19 cellular contexts compared by ENCODE assay signal in the genomic region with DNA sequence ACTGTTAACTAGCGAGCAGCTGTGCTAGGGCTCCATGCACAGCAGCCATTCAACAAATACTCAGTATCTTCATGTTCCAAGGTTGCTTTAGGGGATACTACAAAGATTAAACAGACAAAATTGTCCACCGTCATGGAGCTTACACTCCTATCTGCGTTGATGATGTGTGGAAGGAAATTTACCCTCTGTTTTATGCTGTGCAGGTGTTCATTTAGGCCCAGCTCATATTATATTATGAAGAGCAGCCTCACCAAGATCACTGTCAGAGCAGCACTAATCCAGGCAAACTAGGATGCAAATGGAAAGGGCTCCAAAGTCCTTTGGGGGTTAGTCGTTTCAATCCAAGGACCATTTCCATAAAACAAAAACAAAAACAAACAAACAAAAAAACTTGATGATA. TPM values are rescaled to one million over a fixed set of nuclear protein-coding genes. Genes with fewer than 3 reads are reported as not detected.
A peak's percentile ranks its signal among the peaks of the same experiment; 100 is the strongest.
DNase-seq lines count a peak whose midpoint lies in the region; ATAC-seq and TF ChIP-seq lines count a peak whose summit lies in the region.
"Had no signal": no experiment of that assay in that cellular context is flagged by ENCODE, and none has a peak within 500 bp of the region (broad histone marks: within the 10 kb centered on the region; RNA-seq: fewer than 3 reads in every experiment).

No MANE protein-coding gene starts in this region.

- H3K4me1 Mint-ChIP-seq in CD8-positive, alpha-beta T cell (ENCODE audit: low read depth), result peaks cover 90% of the 10 kb centered on the region
- H3K4me1 Mint-ChIP-seq in activated CD4-positive, alpha-beta memory T cell treated with anti-CD3 and anti-CD28 coated beads, Interleukin-2, amount 10 ng/mL, durations not matched to agents 7 days and 5 days, result peaks cover 93% of the 10 kb centered on the region
- peaks cover 62 to 99% (median 97%) of the 10 kb centered on the region in 7 donors for H3K4me1 Mint-ChIP-seq in naive thymus-derived CD4-positive, alpha-beta T cell

- no peak for TF ChIP-seq CTCF in CD8-positive, alpha-beta T cell (IDR thresholded peaks at IDR 0.05)

- H3K4me3 Mint-ChIP-seq in CD8-positive, alpha-beta T cell, result no peak overlapping the region
- H3K4me3 Mint-ChIP-seq in activated CD4-positive, alpha-beta memory T cell treated with anti-CD3 and anti-CD28 coated beads, Interleukin-2, amount 10 ng/mL, durations not matched to agents 7 days and 5 days, result peak overlapping the region; percentile 46
- H3K4me3 Mint-ChIP-seq in naive thymus-derived CD4-positive, alpha-beta T cell, result peak overlapping the region in 6 of 10 donors; percentile 4 to 77 (median 60)

- POLR2A ChIA-PET in CD8-positive, alpha-beta T cell (lab: Charles Lee), result interaction anchor here (1.5 to 2.8 kb wide), 2 partner anchors 23 to 76 kb away, joined by 3 to 10 read pairs; no protein-coding TSS in a partner anchor
- POLR2A ChIA-PET in activated CD4-positive, alpha-beta memory T cell treated with anti-CD3 and anti-CD28 coated beads, Interleukin-2, amount 10 ng/mL, durations not matched to agents 7 days and 5 days (lab: Charles Lee), result interaction anchor here (3.3 to 17.1 kb wide), 3 partner anchors 14 to 71 kb away, joined by 22 to 444 read pairs (median 364); partner anchors contain the start of gene WIPF1
- POLR2A ChIA-PET in naive thymus-derived CD4-positive, alpha-beta T cell (lab: Charles Lee), result interaction anchor here (0.7 to 13.0 kb wide), 6 partner anchors 13 to 118 kb away, joined by 3 to 102 read pairs (median 4); partner anchors contain the start of gene WIPF1

- H3K36me3 Mint-ChIP-seq in CD8-positive, alpha-beta T cell, result peaks cover 54% of the 10 kb centered on the region
- H3K36me3 Mint-ChIP-seq in activated CD4-positive, alpha-beta memory T cell treated with anti-CD3 and anti-CD28 coated beads, Interleukin-2, amount 10 ng/mL, durations not matched to agents 7 days and 5 days (ENCODE audit: low read depth), result peaks cover 76% of the 10 kb centered on the region
- H3K36me3 Mint-ChIP-seq in naive thymus-derived CD4-positive, alpha-beta T cell, result peaks cover 0 to 51% (median 10%) of the 10 kb centered on the region in 5 donors

- no peak overlapping the region for H3K4me3 ChIP-seq in CD8-positive, alpha-beta T cell (ENCODE audit: low read depth, low read length)
- no peak overlapping the region for H3K4me3 ChIP-seq in naive thymus-derived CD4-positive, alpha-beta T cell (ENCODE audit: low read length)
- H3K4me3 ChIP-seq: adrenal gland, BLaER1, esophagus muscularis mucosa, left ventricle myocardium inferior had no signal

- peaks cover 66% of the 10 kb centered on the region for H3K4me1 ChIP-seq in CD8-positive, alpha-beta T cell (ENCODE audit: insufficient read depth, low read length)
- peaks cover 47 to 55% of the 10 kb centered on the region in 2 donors for H3K4me1 ChIP-seq in naive thymus-derived CD4-positive, alpha-beta T cell (ENCODE audit: control insufficient read depth in 2 of 2, insufficient read depth in 2 of 2, low read length in 2 of 2)

- no peaks in the 10 kb centered on the region for H3K36me3 ChIP-seq in CD8-positive, alpha-beta T cell (ENCODE audit: insufficient read depth, low read length)
- H3K36me3 ChIP-seq in naive thymus-derived CD4-positive, alpha-beta T cell (ENCODE audit: control insufficient read depth in 2 of 3, insufficient read depth in 3 of 3, low read length in 3 of 3), result peaks cover 0 to 10% (median 0%) of the 10 kb centered on the region in 3 experiments
- H3K36me3 ChIP-seq: adrenal gland, BLaER1, esophagus muscularis mucosa, left ventricle myocardium inferior had no signal

- no peak overlapping the region for H3K27ac ChIP-seq in CD8-positive, alpha-beta T cell (ENCODE audit: low read depth, low read length)
- peak overlapping the region; percentile 75 for H3K27ac ChIP-seq in naive thymus-derived CD4-positive, alpha-beta T cell (ENCODE audit: low read depth, low read length)
- no peak overlapping the region for H3K27ac ChIP-seq in caudate nucleus (ENCODE audit: low read depth, low read length)
- H3K27ac ChIP-seq: adrenal gland, BLaER1, esophagus muscularis mucosa, left ventricle myocardium inferior, RWPE1 had no signal

- intact Hi-C loops in CD8-positive, alpha-beta T cell (cut with DNase I, micrococcal nuclease), result no loop called here
- intact Hi-C loops in naive thymus-derived CD4-positive, alpha-beta T cell (cut with micrococcal nuclease), result no loop called here

- H3K9me3 Mint-ChIP-seq in CD8-positive, alpha-beta T cell, result no peaks in the 10 kb centered on the region
- no peaks in the 10 kb centered on the region for H3K9me3 Mint-ChIP-seq in activated CD4-positive, alpha-beta memory T cell treated with anti-CD3 and anti-CD28 coated beads, Interleukin-2, amount 10 ng/mL, durations not matched to agents 7 days and 5 days
- no peaks in the 10 kb centered on the region for H3K9me3 Mint-ChIP-seq in naive thymus-derived CD4-positive, alpha-beta T cell

- no peaks in the 10 kb centered on the region for H3K27me3 ChIP-seq in CD8-positive, alpha-beta T cell (ENCODE audit: insufficient read depth, low read length)
- no peaks in the 10 kb centered on the region for H3K27me3 ChIP-seq in naive thymus-derived CD4-positive, alpha-beta T cell (ENCODE audit: control insufficient read depth in 2 of 2, insufficient read depth in 2 of 2, low read length in 2 of 2)
- H3K27me3 ChIP-seq: adrenal gland, BLaER1, esophagus muscularis mucosa had no signal

- no peaks in the 10 kb centered on the region for H3K27me3 Mint-ChIP-seq in CD8-positive, alpha-beta T cell (ENCODE audit: low read depth)
- H3K27me3 Mint-ChIP-seq in activated CD4-positive, alpha-beta memory T cell treated with anti-CD3 and anti-CD28 coated beads, Interleukin-2, amount 10 ng/mL, durations not matched to agents 7 days and 5 days, result no peaks in the 10 kb centered on the region
- H3K27me3 Mint-ChIP-seq in naive thymus-derived CD4-positive, alpha-beta T cell, result no peaks in the 10 kb centered on the region

- CTCF ChIA-PET in CD8-positive, alpha-beta T cell (lab: Charles Lee), result interaction anchor here (1.1 to 22.2 kb wide), 4 partner anchors 13 to 77 kb away, joined by 6 to 289 read pairs (median 46); partner anchors contain the start of gene WIPF1
- CTCF ChIA-PET in activated CD4-positive, alpha-beta memory T cell treated with anti-CD3 and anti-CD28 coated beads, Interleukin-2, amount 10 ng/mL, durations not matched to agents 7 days and 5 days (lab: Charles Lee), result interaction anchor here (0.9 to 15.3 kb wide), 4 partner anchors 17 to 138 kb away, joined by 3 to 162 read pairs (median 14); no protein-coding TSS in a partner anchor
- CTCF ChIA-PET in naive thymus-derived CD4-positive, alpha-beta T cell (lab: Charles Lee), result interaction anchor here (0.5 to 21.2 kb wide), 3 partner anchors 13 to 98 kb away, joined by 3 to 223 read pairs (median 4); partner anchors contain the start of gene WIPF1

- H3K9me3 ChIP-seq in CD8-positive, alpha-beta T cell (ENCODE audit: low read length), result no peaks in the 10 kb centered on the region
- no peaks in the 10 kb centered on the region for H3K9me3 ChIP-seq in naive thymus-derived CD4-positive, alpha-beta T cell (ENCODE audit: control insufficient read depth in 2 of 3, low read length in 3 of 3)
- H3K9me3 ChIP-seq: adrenal gland, BLaER1, esophagus muscularis mucosa, left ventricle myocardium inferior had no signal

- no peak for DNase-seq in CD8-positive, alpha-beta T cell
- DNase-seq in activated CD4-positive, alpha-beta memory T cell treated with anti-CD3 and anti-CD28 coated beads, Interleukin-2, amount 10 ng/mL, durations not matched to agents 7 days and 5 days, result no peak
- DNase-seq in naive thymus-derived CD4-positive, alpha-beta T cell, result no peak
- DNase-seq in NCI-H1436 treated with DMSO at 0.1 percent for 48 hours (lab: John Stamatoyannopoulos, UW), result no peak
- no peak for DNase-seq in stimulated activated CD4-positive, alpha-beta T cell treated with anti-CD3 and anti-CD28 coated beads, Interleukin-1b, Interleukin-23, amount 100 ng/mL, for 48 hours
- no peak for DNase-seq in caudate nucleus (lab: John Stamatoyannopoulos, UW)
- DNase-seq: adrenal gland; KG1; left ventricle myocardium inferior; NCI-H1930; NCI-H69; right cardiac atrium; stimulated activated CD4-positive, alpha-beta T cell treated with anti-CD3 and anti-CD28 coated beads, Interleukin-4, amount 100 ng/mL, for 4 hours; stimulated activated naive CD4-positive, alpha-beta T cell had no signal

- no peak for ATAC-seq in CD8-positive, alpha-beta T cell
- ATAC-seq in GM21723 (IDR thresholded peaks at IDR 0.05; ENCODE audit: unreplicated experiment) (peak; percentile 11), HG03457 (IDR thresholded peaks at IDR 0.05; ENCODE audit: unreplicated experiment) (no peak)
- ATAC-seq in naive thymus-derived CD4-positive, alpha-beta T cell, result no peak
- ATAC-seq: right cardiac atrium had no signal

- peak overlapping the region; percentile 94 for H3K27ac Mint-ChIP-seq in CD8-positive, alpha-beta T cell
- peak overlapping the region; percentile 93 for H3K27ac Mint-ChIP-seq in activated CD4-positive, alpha-beta memory T cell treated with anti-CD3 and anti-CD28 coated beads, Interleukin-2, amount 10 ng/mL, durations not matched to agents 7 days and 5 days
- H3K27ac Mint-ChIP-seq in naive thymus-derived CD4-positive, alpha-beta T cell, result peak overlapping the region; percentile 78 to 96 (median 92)

RNA-seq across cellular contexts. Expression of gene WIPF1, which starts 13.4 kb away (rescaled TPM):
- 100 to 1,000 TPM; 275 to 282 TPM for total RNA-seq in CD8-positive, alpha-beta T cell
- total RNA-seq in activated CD4-positive, alpha-beta memory T cell treated with anti-CD3 and anti-CD28 coated beads, Interleukin-2, amount 10 ng/mL, durations not matched to agents 7 days and 5 days, result 100 to 1,000 TPM; 574 to 590 TPM
- total RNA-seq in naive thymus-derived CD4-positive, alpha-beta T cell, result 100 to 1,000 TPM; 272 to 514 (median 397) TPM
- polyA plus RNA-seq in naive thymus-derived CD4-positive, alpha-beta T cell, result 100 to 1,000 TPM in 1 of 2 donors, 10 to 100 TPM in 1; 92.3 to 103 TPM
